5 cellular contexts compared by ENCODE assay signal in genomic region chr10:113175176-113175575, GRCh38.
"Had no signal": no experiment of that assay in that cellular context is flagged by ENCODE, and none has a peak within 500 bp of the region (broad histone marks: within the 10 kb centered on the region; RNA-seq: fewer than 3 reads in every experiment).

No MANE protein-coding gene starts in this region.

- DNase-seq: IMR-90, KBM-7 had no signal

- H3K27ac Mint-ChIP-seq: IgD-negative memory B cell had no signal

- H3K36me3 Mint-ChIP-seq: IgD-negative memory B cell had no signal

- H3K4me3 ChIP-seq: K562 had no signal

- H3K4me3 Mint-ChIP-seq: IgD-negative memory B cell had no signal

- H3K27ac ChIP-seq: HL-60 had no signal
